ENCODE assay signal across 8 cellular contexts in genomic region chr16:67884684-67885083, GRCh38. TPM values are rescaled to one million over a fixed set of nuclear protein-coding genes. Genes with fewer than 3 reads are reported as not detected.
DNase-seq lines count a peak whose midpoint lies in the region; ATAC-seq and TF ChIP-seq lines count a peak whose summit lies in the region.

TSS of gene NRN1L (plus strand) at chr16:67884885. CDS start at chr16:67884904, 19 bp downstream.

- CTCF ChIA-PET in AG04449 (lab: Yijun Ruan, JAX): interaction anchor here (0.7 to 11.9 kb wide), 31 partner anchors 8 to 372 kb away, joined by 3 to 196 read pairs (median 10); partner anchors contain the start of genes CTRL, EDC4, PSKH1 and PSMB10
- CTCF ChIA-PET in mammary epithelial cell (lab: Charles Lee; ENCODE audit: low non-redundant PET): interaction anchor here (0.6 kb wide), 2 partner anchors 105 to 502 kb away, joined by 3 to 7 read pairs; no protein-coding TSS in a partner anchor
- CTCF ChIA-PET in OCI-LY7 (lab: Charles Lee; ENCODE audit: unreplicated experiment): no interaction called here

- intact Hi-C loops in mammary epithelial cell (cut with micrococcal nuclease) (loop anchor here (5.0 kb wide), 1 partner anchor 178 kb away; no protein-coding TSS in a partner anchor), spleen (cut with DNase I; ENCODE audit: low total_unique reads) (no loop called here), OCI-LY7 (cut with micrococcal nuclease; ENCODE audit: unreplicated experiment) (loop anchor here (5.0 kb wide), 1 partner anchor 178 kb away; no protein-coding TSS in a partner anchor)

- no peak within 1 kb of the TSS for H2AFZ ChIP-seq in mammary epithelial cell (ENCODE audit: low read depth, low read length)
- H2AFZ ChIP-seq in OCI-LY7 (ENCODE audit: low read length): no peak within 1 kb of the TSS

- H3K27ac ChIP-seq in mammary epithelial cell (ENCODE audit: insufficient read depth, low read depth, low read length) (no peak within 1 kb of the TSS), spleen (peak within 1 kb of the TSS in 1 of 8 donors; percentile 17), OCI-LY7 (ENCODE audit: low read depth, low read length, poor library complexity, severe bottlenecking) (no peak within 1 kb of the TSS)

- H3K27me3 Mint-ChIP-seq in natural killer cell treated with Interleukin-12 subunit alpha and Interleukin-12 subunit beta and Interleukin-15 and Interleukin-18, amount 100 ng/mL, for 72 hours: no peaks in the 10 kb centered on the region
- peaks cover 0 to 2% (median 0%) of the 10 kb centered on the region in 3 donors for H3K27me3 Mint-ChIP-seq in immature natural killer cell (ENCODE audit: low read depth in 3 of 3)

- H3K9me3 ChIP-seq in mammary epithelial cell (replicated peaks; ENCODE audit: insufficient read depth, low read length): no peaks in the 10 kb centered on the region
- H3K9me3 ChIP-seq in spleen: no peaks in the 10 kb centered on the region
- no peaks in the 10 kb centered on the region for H3K9me3 ChIP-seq in OCI-LY7 (ENCODE audit: low read length)

- H3K4me1 ChIP-seq in mammary epithelial cell (ENCODE audit: insufficient read depth, low read length) (peaks cover 14% of the 10 kb centered on the region), spleen (peaks cover 0 to 12% (median 3%) of the 10 kb centered on the region in 6 donors), OCI-LY7 (ENCODE audit: insufficient read depth, low read length, poor library complexity, severe bottlenecking) (no peaks in the 10 kb centered on the region)

- H4K20me1 ChIP-seq in mammary epithelial cell (ENCODE audit: insufficient read depth, low read length) (no peaks in the 10 kb centered on the region), OCI-LY7 (ENCODE audit: insufficient read depth, low read length) (no peaks in the 10 kb centered on the region)

- no peaks in the 10 kb centered on the region for H3K9me3 Mint-ChIP-seq in natural killer cell treated with Interleukin-12 subunit alpha and Interleukin-12 subunit beta and Interleukin-15 and Interleukin-18, amount 100 ng/mL, for 72 hours
- no peaks in the 10 kb centered on the region for H3K9me3 Mint-ChIP-seq in immature natural killer cell

- no peaks in the 10 kb centered on the region for H3K36me3 Mint-ChIP-seq in natural killer cell treated with Interleukin-12 subunit alpha and Interleukin-12 subunit beta and Interleukin-15 and Interleukin-18, amount 100 ng/mL, for 72 hours
- peaks cover 0 to 21% (median 10%) of the 10 kb centered on the region in 3 donors for H3K36me3 Mint-ChIP-seq in immature natural killer cell

- WGBS in mammary epithelial cell (ENCODE audit: low coverage, missing lambda C conversion rate): 1% methylated on average over 19 of the region's 22 CpGs
- WGBS in spleen, 5 donors: 57 to 84% (median 75%) methylated on average over 9 to 22 of the region's 22 CpGs

- POLR2A ChIA-PET in AG04449 (lab: Yijun Ruan, JAX): interaction anchor here (0.6 to 1.1 kb wide), 3 partner anchors 8 to 57 kb away, joined by 3 to 5 read pairs (median 3); partner anchors contain the start of gene PSKH1
- POLR2A ChIA-PET in OCI-LY7 (lab: Charles Lee): no interaction called here

- no peak within 1 kb of the TSS for H3K9ac ChIP-seq in mammary epithelial cell (ENCODE audit: insufficient read depth, low read length)

- dilution Hi-C loops in mammary epithelial cell (cut with HindIII; ENCODE audit: low sequenced_read_pairs): loop anchor here (5.0 to 25.0 kb wide), 3 partner anchors 33 to 328 kb away; no protein-coding TSS in a partner anchor

- no peak within 1 kb of the TSS for H3K27ac Mint-ChIP-seq in natural killer cell treated with Interleukin-12 subunit alpha and Interleukin-12 subunit beta and Interleukin-15 and Interleukin-18, amount 100 ng/mL, for 72 hours
- no peak within 1 kb of the TSS for H3K27ac Mint-ChIP-seq in immature natural killer cell

- H3K4me1 Mint-ChIP-seq in natural killer cell treated with Interleukin-12 subunit alpha and Interleukin-12 subunit beta and Interleukin-15 and Interleukin-18, amount 100 ng/mL, for 72 hours (ENCODE audit: low read depth in 2 of 2): peaks cover 0 to 6% of the 10 kb centered on the region in 2 donors
- H3K4me1 Mint-ChIP-seq in immature natural killer cell: no peaks in the 10 kb centered on the region

- in situ Hi-C loops in mammary epithelial cell (cut with MboI; ENCODE audit: low sequenced_read_pairs in 2 of 2): no loop called here

- BruUV-seq in mammary epithelial cell (replicated peaks; lab: Mats Ljungman, UMichigan) (no TSS peak), OCI-LY7 (replicated peaks; lab: Mats Ljungman, UMichigan) (no TSS peak)

- H3K36me3 ChIP-seq in mammary epithelial cell (ENCODE audit: insufficient read depth, low read length) (peaks cover 11% of the 10 kb centered on the region), spleen (peaks cover 0 to 82% (median 69%) of the 10 kb centered on the region in 6 donors), OCI-LY7 (ENCODE audit: insufficient read depth, low read length) (peaks cover 61% of the 10 kb centered on the region)

- no peaks in the 10 kb centered on the region for H3K27me3 ChIP-seq in mammary epithelial cell (ENCODE audit: insufficient read depth, low read length)
- H3K27me3 ChIP-seq in spleen (replicated peaks in 1 of 7): no peaks in the 10 kb centered on the region

- H3K9me2 ChIP-seq in OCI-LY7 (ENCODE audit: insufficient read depth, low read length): no peaks in the 10 kb centered on the region

- DNase-seq in AG04449 (ENCODE audit: low read depth, low spot score) (peak; percentile 37), NCI-H1436 treated with DMSO at 0.1 percent for 48 hours (lab: John Stamatoyannopoulos, UW) (peak; percentile 5), mammary epithelial cell (peak; percentile 78), iPS-NIHi11 (ENCODE audit: low spot score) (peak; percentile 99), spleen (peak; percentile 73), OCI-LY7 (ENCODE audit: low spot score) (no peak), immature natural killer cell (no peak)
- no peak for DNase-seq in natural killer cell treated with Interleukin-12 subunit alpha and Interleukin-12 subunit beta and Interleukin-15 and Interleukin-18, amount 100 ng/mL, for 72 hours (ENCODE audit: low spot score)

- H3K4me2 ChIP-seq in mammary epithelial cell (ENCODE audit: insufficient read depth, low read depth, low read length): peak within 1 kb of the TSS; percentile 16
- H3K4me2 ChIP-seq in OCI-LY7 (ENCODE audit: low read length): no peak within 1 kb of the TSS

- TF ChIP-seq POLR2A in spleen (IDR thresholded peaks at IDR 0.05): no peak

- H3K79me2 ChIP-seq in mammary epithelial cell (ENCODE audit: insufficient read depth, low read length) (no peaks in the 10 kb centered on the region), OCI-LY7 (ENCODE audit: insufficient read depth, low read depth, low read length) (no peaks in the 10 kb centered on the region)

- H3K4me3 Mint-ChIP-seq in natural killer cell treated with Interleukin-12 subunit alpha and Interleukin-12 subunit beta and Interleukin-15 and Interleukin-18, amount 100 ng/mL, for 72 hours: no peak within 1 kb of the TSS
- no peak within 1 kb of the TSS for H3K4me3 Mint-ChIP-seq in immature natural killer cell

- TF ChIP-seq CTCF in AG04449 (IDR thresholded peaks at IDR 0.05; ENCODE audit: insufficient read depth, low read length, missing control alignments) (no peak), mammary epithelial cell (conservative IDR thresholded peaks at IDR 0.05 in 1 of 2, IDR thresholded peaks at IDR 0.05 in 1 of 2; ENCODE audit: extremely low read depth in 1 of 2, insufficient read depth in 1 of 2, low read depth in 1 of 2, low read length in 2 of 2) (no peak), spleen (IDR thresholded peaks at IDR 0.05 in 8 of 11, conservative IDR thresholded peaks at IDR 0.05 in 3 of 11) (no peak), OCI-LY7 (conservative IDR thresholded peaks at IDR 0.05; ENCODE audit: low read length) (no peak)

- no peak for ATAC-seq in natural killer cell treated with Interleukin-12 subunit alpha and Interleukin-12 subunit beta and Interleukin-15 and Interleukin-18, amount 100 ng/mL, for 72 hours

- H3K4me3 ChIP-seq in AG04449 (ENCODE audit: low read depth, low read length) (no peak within 1 kb of the TSS), mammary epithelial cell (replicated peaks in 1 of 3; ENCODE audit: insufficient read depth in 1 of 3, low read depth in 2 of 3, low read length in 3 of 3) (no peak within 1 kb of the TSS), spleen (no peak within 1 kb of the TSS), OCI-LY7 (ENCODE audit: low read depth, low read length, poor library complexity, severe bottlenecking) (no peak within 1 kb of the TSS)

RNA-seq across cellular contexts. Expression of gene NRN1L, which starts in this region (rescaled TPM):
- total RNA-seq in mammary epithelial cell (under 1 TPM in 1 of 2 donors, not detected in 1; 0.83 TPM), spleen (1 to 10 TPM in 3 of 7 donors, under 1 TPM in 2, not detected in 2; 0.60 to 6.2 (median 1.2) TPM), OCI-LY7 (2022) (0.80 and 1.2 TPM in 2 replicates)
- polyA plus RNA-seq in mammary epithelial cell (not detected), spleen (1 to 10 TPM; 2.5 to 4.4 (median 3.4) TPM), immature natural killer cell (under 1 TPM in 1 of 3 donors, not detected in 2; 0.91 TPM)
- polyA minus RNA-seq in mammary epithelial cell: not detected
- 0.66 and 1.7 TPM in 2 replicates for total RNA-seq in OCI-LY7 (2014; rRNA removed; shearing (Covaris generic))
- 1 to 10 TPM in 1 of 2 donors, not detected in 1; 1.2 TPM for total RNA-seq in natural killer cell treated with Interleukin-12 subunit alpha and Interleukin-12 subunit beta and Interleukin-15 and Interleukin-18, amount 100 ng/mL, for 72 hours

Comparison
In these comparisons a context has a peak if more than half of its experiments do, and no peak if none do; other contexts are left out.
1. Peak in DNase-seq and H3K4me2 ChIP-seq in mammary epithelial cell; RNA of the gene not detected or under 1 TPM.
2. DNase-seq: peak in AG04449 (single experiment), NCI-H1436 treated with DMSO at 0.1 percent for 48 hours (single experiment), iPS-NIHi11 (single experiment) and spleen (single experiment); none in OCI-LY7 (single experiment), natural killer cell treated with Interleukin-12 subunit alpha and Interleukin-12 subunit beta and Interleukin-15 and Interleukin-18, amount 100 ng/mL, for 72 hours (single experiment) and immature natural killer cell (0 of 3).